Comparison of ENCODE assay signal across 11 cellular contexts in the genomic region with DNA sequence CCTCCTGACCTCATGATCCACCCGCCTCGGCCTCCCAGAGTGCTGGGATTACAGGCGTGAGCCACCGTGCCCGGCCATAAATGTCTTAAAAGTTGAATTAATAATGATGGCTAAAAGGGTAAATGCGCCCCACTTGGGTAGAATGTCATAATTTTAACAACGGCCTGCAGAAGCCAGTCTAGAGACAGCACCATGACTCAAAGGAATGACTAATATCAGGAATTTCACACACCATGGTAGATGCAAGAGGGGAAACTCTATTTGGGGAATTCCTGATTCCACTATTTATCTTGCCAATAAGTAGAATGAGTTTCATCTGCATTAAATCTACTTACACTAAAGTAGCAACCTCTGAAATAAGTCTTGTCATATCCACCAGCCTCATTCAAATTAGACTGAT.
DNase-seq lines count a peak whose midpoint lies in the region; ATAC-seq lines count a peak whose summit lies in the region.
"Had no signal": no experiment of that assay in that cellular context is flagged by ENCODE, and none has a peak within 500 bp of the region (broad histone marks: within the 10 kb centered on the region; RNA-seq: fewer than 3 reads in every experiment).

No MANE protein-coding gene starts in this region.

- ATAC-seq in GM18517 (IDR thresholded peaks at IDR 0.05; ENCODE audit: unreplicated experiment) (peak; percentile 66), HG02642 (IDR thresholded peaks at IDR 0.05; ENCODE audit: poor library complexity, unreplicated experiment) (peak; percentile 63), esophagus mucosa (no peak)
- peak; percentile 85 for ATAC-seq in activated T-helper 17 cell treated with anti-CD3 and anti-CD28 coated beads, Interleukin-2, amount 50 U/mL, for 72 hours (replicated peaks)

- H3K4me3 Mint-ChIP-seq in activated T-helper 17 cell treated with anti-CD3 and anti-CD28 coated beads, Interleukin-2, amount 50 U/mL, for 72 hours = no peak overlapping the region
- H3K4me3 Mint-ChIP-seq: activated naive CD8-positive, alpha-beta T cell treated with anti-CD3 and anti-CD28 coated beads, Interleukin-2, amount 10 ng/mL, durations not matched to agents 7 days and 5 days; nephron had no signal

- peaks cover 3% of the 10 kb centered on the region for H3K27me3 Mint-ChIP-seq in activated T-helper 17 cell treated with anti-CD3 and anti-CD28 coated beads, Interleukin-2, amount 50 U/mL, for 72 hours
- H3K27me3 Mint-ChIP-seq: activated naive CD8-positive, alpha-beta T cell treated with anti-CD3 and anti-CD28 coated beads, Interleukin-2, amount 10 ng/mL, durations not matched to agents 7 days and 5 days had no signal

- peak overlapping the region; percentile 58 for H3K27ac Mint-ChIP-seq in activated T-helper 17 cell treated with anti-CD3 and anti-CD28 coated beads, Interleukin-2, amount 50 U/mL, for 72 hours
- H3K27ac Mint-ChIP-seq: activated naive CD8-positive, alpha-beta T cell treated with anti-CD3 and anti-CD28 coated beads, Interleukin-2, amount 10 ng/mL, durations not matched to agents 7 days and 5 days; nephron had no signal

- no peaks in the 10 kb centered on the region for H3K36me3 Mint-ChIP-seq in activated T-helper 17 cell treated with anti-CD3 and anti-CD28 coated beads, Interleukin-2, amount 50 U/mL, for 72 hours (ENCODE audit: low read depth)
- H3K36me3 Mint-ChIP-seq: activated naive CD8-positive, alpha-beta T cell treated with anti-CD3 and anti-CD28 coated beads, Interleukin-2, amount 10 ng/mL, durations not matched to agents 7 days and 5 days had no signal

- H3K4me1 Mint-ChIP-seq in activated T-helper 17 cell treated with anti-CD3 and anti-CD28 coated beads, Interleukin-2, amount 50 U/mL, for 72 hours = no peaks in the 10 kb centered on the region
- H3K4me1 Mint-ChIP-seq: activated naive CD8-positive, alpha-beta T cell treated with anti-CD3 and anti-CD28 coated beads, Interleukin-2, amount 10 ng/mL, durations not matched to agents 7 days and 5 days had no signal

- peak; percentile 89 for DNase-seq in renal cortical epithelial cell (ENCODE audit: low read depth)
- no peak for DNase-seq in NCI-H1105 treated with DMSO at 0.1 percent for 48 hours (lab: John Stamatoyannopoulos, UW)
- no peak for DNase-seq in NCI-H2227 treated with DMSO at 0.1 percent for 48 hours (lab: John Stamatoyannopoulos, UW)
- DNase-seq in NCI-H1694 treated with DMSO at 0.1 percent for 48 hours (lab: John Stamatoyannopoulos, UW) = no peak
- DNase-seq: activated naive CD8-positive, alpha-beta T cell treated with anti-CD3 and anti-CD28 coated beads, Interleukin-2, amount 10 ng/mL, durations not matched to agents 7 days and 5 days; NCI-H2171 treated with DMSO at 0.1 percent for 48 hours had no signal

- no peaks in the 10 kb centered on the region for H3K9me3 Mint-ChIP-seq in activated T-helper 17 cell treated with anti-CD3 and anti-CD28 coated beads, Interleukin-2, amount 50 U/mL, for 72 hours
- H3K9me3 Mint-ChIP-seq: activated naive CD8-positive, alpha-beta T cell treated with anti-CD3 and anti-CD28 coated beads, Interleukin-2, amount 10 ng/mL, durations not matched to agents 7 days and 5 days; nephron had no signal
